In genomic region chr3:195078891-195079440, GRCh38 we compare ENCODE assay signal across 1 cellular context.
TF ChIP-seq lines count a peak whose summit lies in the region.

No MANE protein-coding gene starts in this region.

TF ChIP-seq in HepG2, 621 proteins besides CTCF, POLR2A, EP300 and RAD21 (continued from another document):
- TF ChIP-seq AFF4 (CRISPR knock-in tag; IDR thresholded peaks at IDR 0.05) (no peak), ETV6 (CRISPR knock-in tag; conservative IDR thresholded peaks at IDR 0.05) (no peak), RBM22 (optimal IDR thresholded peaks at IDR 0.05; ENCODE audit: low read length) (no peak), MXD3 (CRISPR knock-in tag; IDR thresholded peaks at IDR 0.05) (no peak)
